ENCODE assay signal across 18 cellular contexts in the genomic region with DNA sequence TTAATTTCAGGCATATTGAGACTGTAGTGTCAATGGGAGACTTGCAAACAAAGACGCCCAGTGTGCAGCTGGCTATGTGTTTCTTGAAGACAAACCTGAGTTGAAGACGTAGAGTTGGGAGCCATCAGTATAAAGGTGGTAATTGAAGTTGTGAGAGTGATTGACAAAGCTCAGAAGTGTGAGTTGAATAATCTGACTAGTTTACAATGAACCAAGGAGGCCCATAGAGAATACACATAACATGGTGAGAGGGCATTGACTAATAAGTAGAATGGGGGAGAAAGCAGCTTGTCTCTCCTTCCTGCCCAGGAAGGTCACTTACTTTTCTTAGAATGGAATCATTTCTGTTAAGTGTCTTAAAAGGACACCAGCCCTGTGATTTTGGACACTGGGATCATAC. TPM values are rescaled to one million over a fixed set of nuclear protein-coding genes. Genes with fewer than 3 reads are reported as not detected.
DNase-seq lines count a peak whose midpoint lies in the region; ATAC-seq, FAIRE-seq and TF ChIP-seq lines count a peak whose summit lies in the region.
"Had no signal": no experiment of that assay in that cellular context is flagged by ENCODE, and none has a peak within 500 bp of the region (broad histone marks: within the 10 kb centered on the region; RNA-seq: fewer than 3 reads in every experiment).

No MANE protein-coding gene starts in this region.

- peaks cover 4 to 7% of the 10 kb centered on the region in 2 donors for H3K4me1 ChIP-seq in kidney (ENCODE audit: control insufficient read depth in 1 of 2, insufficient read depth in 1 of 2, low read depth in 1 of 2, low read length in 2 of 2)
- H3K4me1 ChIP-seq in CD8-positive, alpha-beta memory T cell (ENCODE audit: insufficient read depth, low read length), result peaks cover 12% of the 10 kb centered on the region
- H3K4me1 ChIP-seq: uterus had no signal

- FAIRE-seq in kidney (lab: Jason Lieb, UNC), result no peak
- FAIRE-seq: bronchial epithelial cell, RCC 7860 had no signal

- peaks cover 25 to 27% of the 10 kb centered on the region in 2 donors for H3K36me3 Mint-ChIP-seq in activated naive CD4-positive, alpha-beta T cell treated with anti-CD3 and anti-CD28 coated beads, Interleukin-2, amount 50 U/mL, for 72 hours
- peaks cover 27% of the 10 kb centered on the region for H3K36me3 Mint-ChIP-seq in activated CD4-positive, alpha-beta memory T cell treated with anti-CD3 and anti-CD28 coated beads, Interleukin-2, amount 10 ng/mL, durations not matched to agents 7 days and 5 days (ENCODE audit: low read depth)
- H3K36me3 Mint-ChIP-seq in CD8-positive, alpha-beta memory T cell, result peaks cover 7 to 52% (median 30%) of the 10 kb centered on the region in 3 donors

- no peak overlapping the region for H3K9ac ChIP-seq in kidney (ENCODE audit: low read length in 2 of 2)

- no peaks in the 10 kb centered on the region for H3K27me3 ChIP-seq in CD8-positive, alpha-beta memory T cell (ENCODE audit: insufficient read depth, low read length, poor library complexity, severe bottlenecking)
- H3K27me3 ChIP-seq: uterus had no signal

- H3K4me3 Mint-ChIP-seq in activated CD4-positive, alpha-beta memory T cell treated with anti-CD3 and anti-CD28 coated beads, Interleukin-2, amount 10 ng/mL, durations not matched to agents 7 days and 5 days, result no peak overlapping the region
- no peak overlapping the region for H3K4me3 Mint-ChIP-seq in stimulated activated naive CD8-positive, alpha-beta T cell treated with anti-CD3 and anti-CD28 coated beads, Interleukin-15, amount 100 ng/mL, for 72 hours
- no peak overlapping the region for H3K4me3 Mint-ChIP-seq in CD8-positive, alpha-beta memory T cell

- H3K4me3 ChIP-seq in kidney (ENCODE audit: low read length in 2 of 2), result no peak overlapping the region
- no peak overlapping the region for H3K4me3 ChIP-seq in CD8-positive, alpha-beta memory T cell (ENCODE audit: low read length)
- H3K4me3 ChIP-seq: uterus had no signal

- no peak for DNase-seq in activated naive CD4-positive, alpha-beta T cell treated with anti-CD3 and anti-CD28 coated beads, Interleukin-2, amount 50 U/mL, for 72 hours (ENCODE audit: low spot score in 2 of 2)
- DNase-seq in activated naive CD4-positive, alpha-beta T cell treated with Interleukin-2 at 50 U/mL for 16 hours, result no peak
- DNase-seq in activated CD4-positive, alpha-beta memory T cell treated with anti-CD3 and anti-CD28 coated beads, Interleukin-2, amount 10 ng/mL, durations not matched to agents 7 days and 5 days, result no peak
- no peak for DNase-seq in stimulated activated naive CD8-positive, alpha-beta T cell treated with anti-CD3 and anti-CD28 coated beads, Interleukin-15, amount 100 ng/mL, for 72 hours
- DNase-seq in kidney, result no peak
- no peak for DNase-seq in kidney tubule cell (ENCODE audit: low spot score)
- no peak for DNase-seq in CD8-positive, alpha-beta memory T cell
- DNase-seq: effector CD4-positive, alpha-beta T cell; head of caudate nucleus; NCI-H1092; NCI-H2107; NCI-H82; uterus had no signal

- intact Hi-C loops in kidney (cut with DNase I), result no loop called here

- H3K4me1 Mint-ChIP-seq in activated CD4-positive, alpha-beta memory T cell treated with anti-CD3 and anti-CD28 coated beads, Interleukin-2, amount 10 ng/mL, durations not matched to agents 7 days and 5 days, result peaks cover 33% of the 10 kb centered on the region
- peaks cover 10% of the 10 kb centered on the region for H3K4me1 Mint-ChIP-seq in stimulated activated naive CD8-positive, alpha-beta T cell treated with anti-CD3 and anti-CD28 coated beads, Interleukin-15, amount 100 ng/mL, for 72 hours
- peaks cover 9 to 29% (median 24%) of the 10 kb centered on the region in 3 donors for H3K4me1 Mint-ChIP-seq in CD8-positive, alpha-beta memory T cell

- no peaks in the 10 kb centered on the region for H3K9me3 ChIP-seq in kidney (ENCODE audit: control insufficient read depth in 1 of 2, low read length in 2 of 2)
- no peaks in the 10 kb centered on the region for H3K9me3 ChIP-seq in CD8-positive, alpha-beta memory T cell (ENCODE audit: low read length)
- H3K9me3 ChIP-seq: uterus had no signal

- no peaks in the 10 kb centered on the region for H3K27me3 Mint-ChIP-seq in activated CD4-positive, alpha-beta memory T cell treated with anti-CD3 and anti-CD28 coated beads, Interleukin-2, amount 10 ng/mL, durations not matched to agents 7 days and 5 days
- H3K27me3 Mint-ChIP-seq in stimulated activated naive CD8-positive, alpha-beta T cell treated with anti-CD3 and anti-CD28 coated beads, Interleukin-15, amount 100 ng/mL, for 72 hours, result no peaks in the 10 kb centered on the region
- H3K27me3 Mint-ChIP-seq in CD8-positive, alpha-beta memory T cell, result no peaks in the 10 kb centered on the region

- H3K9me3 Mint-ChIP-seq in activated naive CD4-positive, alpha-beta T cell treated with anti-CD3 and anti-CD28 coated beads, Interleukin-2, amount 50 U/mL, for 72 hours, result no peaks in the 10 kb centered on the region
- no peaks in the 10 kb centered on the region for H3K9me3 Mint-ChIP-seq in activated CD4-positive, alpha-beta memory T cell treated with anti-CD3 and anti-CD28 coated beads, Interleukin-2, amount 10 ng/mL, durations not matched to agents 7 days and 5 days
- H3K9me3 Mint-ChIP-seq in stimulated activated naive CD8-positive, alpha-beta T cell treated with anti-CD3 and anti-CD28 coated beads, Interleukin-15, amount 100 ng/mL, for 72 hours, result no peaks in the 10 kb centered on the region
- H3K9me3 Mint-ChIP-seq in CD8-positive, alpha-beta memory T cell, result no peaks in the 10 kb centered on the region

- peak overlapping the region; percentile 30 to 37 for H3K27ac Mint-ChIP-seq in activated naive CD4-positive, alpha-beta T cell treated with anti-CD3 and anti-CD28 coated beads, Interleukin-2, amount 50 U/mL, for 72 hours
- peak overlapping the region; percentile 33 for H3K27ac Mint-ChIP-seq in activated CD4-positive, alpha-beta memory T cell treated with anti-CD3 and anti-CD28 coated beads, Interleukin-2, amount 10 ng/mL, durations not matched to agents 7 days and 5 days
- H3K27ac Mint-ChIP-seq in stimulated activated naive CD8-positive, alpha-beta T cell treated with anti-CD3 and anti-CD28 coated beads, Interleukin-15, amount 100 ng/mL, for 72 hours, result no peak overlapping the region
- H3K27ac Mint-ChIP-seq in CD8-positive, alpha-beta memory T cell, result peak overlapping the region in 3 of 8 donors; percentile 19 to 64 (median 28)

- peak; percentile 39 to 89 for ATAC-seq in activated naive CD4-positive, alpha-beta T cell treated with anti-CD3 and anti-CD28 coated beads, Interleukin-2, amount 50 U/mL, for 72 hours
- peak; percentile 27 for ATAC-seq in HG02885 (IDR thresholded peaks at IDR 0.05; ENCODE audit: poor library complexity, unreplicated experiment)
- ATAC-seq in stimulated activated naive CD8-positive, alpha-beta T cell treated with anti-CD3 and anti-CD28 coated beads, Interleukin-15, amount 100 ng/mL, for 72 hours, result peak; percentile 48
- ATAC-seq: HCT116 had no signal

- no peak overlapping the region for H3K27ac ChIP-seq in kidney (ENCODE audit: low read depth in 2 of 2, low read length in 2 of 2)
- H3K27ac ChIP-seq in CD8-positive, alpha-beta memory T cell (ENCODE audit: low read depth, low read length), result no peak overlapping the region
- H3K27ac ChIP-seq: uterus had no signal

- CTCF ChIA-PET in activated CD4-positive, alpha-beta memory T cell treated with anti-CD3 and anti-CD28 coated beads, Interleukin-2, amount 10 ng/mL, durations not matched to agents 7 days and 5 days (lab: Charles Lee), result no interaction called here
- CTCF ChIA-PET in CD8-positive, alpha-beta memory T cell (lab: Charles Lee), result no interaction called here

- POLR2A ChIA-PET in activated CD4-positive, alpha-beta memory T cell treated with anti-CD3 and anti-CD28 coated beads, Interleukin-2, amount 10 ng/mL, durations not matched to agents 7 days and 5 days (lab: Charles Lee), result interaction anchor here (0.8 to 3.0 kb wide), 5 partner anchors 12 to 122 kb away, joined by 3 to 9 read pairs (median 4); a partner anchor contains a TSS
- POLR2A ChIA-PET in CD8-positive, alpha-beta memory T cell (lab: Charles Lee), result interaction anchor here (1.5 kb wide), 1 partner anchor 20 kb away, joined by 3 read pairs; a partner anchor contains a TSS

- peaks cover 8 to 21% of the 10 kb centered on the region in 2 donors for H3K36me3 ChIP-seq in kidney (ENCODE audit: control insufficient read depth in 1 of 2, insufficient read depth in 2 of 2, low read length in 2 of 2)
- peaks cover 86% of the 10 kb centered on the region for H3K36me3 ChIP-seq in CD8-positive, alpha-beta memory T cell (ENCODE audit: insufficient read depth, low read length)
- H3K36me3 ChIP-seq: uterus had no signal

- TF ChIP-seq CTCF in kidney (IDR thresholded peaks at IDR 0.05; ENCODE audit: borderline replicate concordance, extremely low read depth, insufficient read depth), result no peak

RNA-seq across cellular contexts. Expression of a gene that starts 14.1 kb away (rescaled TPM):
- total RNA-seq in activated naive CD4-positive, alpha-beta T cell treated with anti-CD3 and anti-CD28 coated beads, Interleukin-2, amount 50 U/mL, for 72 hours, result 100 to 1,000 TPM in 1 of 2 donors, 10 to 100 TPM in 1; 61.0 to 148 TPM
- total RNA-seq in activated CD4-positive, alpha-beta memory T cell treated with anti-CD3 and anti-CD28 coated beads, Interleukin-2, amount 10 ng/mL, durations not matched to agents 7 days and 5 days, result 100 to 1,000 TPM; 125 to 128 TPM
- 28.3 TPM for total RNA-seq in kidney
- 12.7 TPM for polyA plus RNA-seq in kidney (ENCODE audit: insufficient read depth, low read depth, low replicate concordance)
- 10 to 100 TPM; 55.2 to 57.9 TPM for total RNA-seq in CD8-positive, alpha-beta memory T cell
- polyA plus RNA-seq in CD8-positive, alpha-beta memory T cell, result 106 TPM
- polyA plus RNA-seq: neural cell had no signal

RNA-seq across cellular contexts. Expression of a gene that starts 19.8 kb away (rescaled TPM):
- 10 to 100 TPM; 75.8 to 77.7 TPM for total RNA-seq in activated naive CD4-positive, alpha-beta T cell treated with anti-CD3 and anti-CD28 coated beads, Interleukin-2, amount 50 U/mL, for 72 hours
- total RNA-seq in activated CD4-positive, alpha-beta memory T cell treated with anti-CD3 and anti-CD28 coated beads, Interleukin-2, amount 10 ng/mL, durations not matched to agents 7 days and 5 days, result 100 to 1,000 TPM; 132 to 137 TPM
- total RNA-seq in kidney, result 7.3 TPM
- polyA plus RNA-seq in kidney (ENCODE audit: insufficient read depth, low read depth, low replicate concordance), result 0.52 TPM
- total RNA-seq in CD8-positive, alpha-beta memory T cell, result 100 to 1,000 TPM; 108 to 111 TPM
- 34.0 TPM for polyA plus RNA-seq in CD8-positive, alpha-beta memory T cell
- total RNA-seq: bronchial epithelial cell had no signal

Comparison
In these comparisons a context has a peak if more than half of its experiments do, and no peak if none do; other contexts are left out.
1. H3K27ac Mint-ChIP-seq: peak in activated naive CD4-positive, alpha-beta T cell treated with anti-CD3 and anti-CD28 coated beads, Interleukin-2, amount 50 U/mL, for 72 hours (2 of 2) and activated CD4-positive, alpha-beta memory T cell treated with anti-CD3 and anti-CD28 coated beads, Interleukin-2, amount 10 ng/mL, durations not matched to agents 7 days and 5 days (single experiment); none in stimulated activated naive CD8-positive, alpha-beta T cell treated with anti-CD3 and anti-CD28 coated beads, Interleukin-15, amount 100 ng/mL, for 72 hours (0 of 2).
2. Peak in every context shown above with its lines, with median percentiles within 50 percentile points of each other: ATAC-seq.